10 cellular contexts compared by ENCODE assay signal in the genomic region with DNA sequence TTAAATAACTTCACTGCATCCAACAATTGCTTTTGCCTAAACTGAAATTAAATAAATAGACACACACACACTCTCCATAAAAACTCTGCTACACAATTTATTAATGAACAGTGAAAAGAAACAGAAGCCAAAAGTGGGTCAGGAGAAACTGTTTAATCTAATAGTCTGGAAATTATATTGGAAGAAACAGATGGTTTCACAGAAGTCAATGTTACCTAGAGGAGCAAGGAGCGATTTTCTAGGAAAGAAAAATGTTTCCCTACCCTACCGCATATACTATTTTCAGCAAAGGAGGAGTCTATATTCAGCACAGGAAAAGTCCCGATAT. TPM values are rescaled to one million over a fixed set of nuclear protein-coding genes. Genes with fewer than 3 reads are reported as not detected.
DNase-seq lines count a peak whose midpoint lies in the region; ATAC-seq and TF ChIP-seq lines count a peak whose summit lies in the region.
"Had no signal": no experiment of that assay in that cellular context is flagged by ENCODE, and none has a peak within 500 bp of the region (broad histone marks: within the 10 kb centered on the region; RNA-seq: fewer than 3 reads in every experiment).

No MANE protein-coding gene starts in this region.

- H3K4me1 Mint-ChIP-seq in GM23338 = peaks cover 43% of the 10 kb centered on the region
- H3K4me1 Mint-ChIP-seq in activated naive CD8-positive, alpha-beta T cell treated with anti-CD3 and anti-CD28 coated beads for 36 hours = peaks cover 72% of the 10 kb centered on the region
- peaks cover 48 to 96% (median 89%) of the 10 kb centered on the region in 7 donors for H3K4me1 Mint-ChIP-seq in naive thymus-derived CD4-positive, alpha-beta T cell

- H2AFZ ChIP-seq in ACC112 (ENCODE audit: low read length, unreplicated experiment) (no peak overlapping the region), GM23338 (no peak overlapping the region)

- H3K79me2 ChIP-seq in ACC112 (ENCODE audit: control insufficient read depth, insufficient read depth, low read length, unreplicated experiment) (peaks cover 36% of the 10 kb centered on the region), GM23338 (replicated peaks; ENCODE audit: insufficient read depth) (no peaks in the 10 kb centered on the region)

- peaks cover 4% of the 10 kb centered on the region; the same call in 1 of the 3 replicates for H3K36me3 Mint-ChIP-seq in GM23338 (ENCODE audit: low read depth)
- H3K36me3 Mint-ChIP-seq in activated naive CD8-positive, alpha-beta T cell treated with anti-CD3 and anti-CD28 coated beads for 36 hours = peaks cover 82% of the 10 kb centered on the region
- H3K36me3 Mint-ChIP-seq in naive thymus-derived CD4-positive, alpha-beta T cell = peaks cover 3 to 49% (median 26%) of the 10 kb centered on the region in 5 donors

- peaks cover 3% of the 10 kb centered on the region for H3K9me3 Mint-ChIP-seq in GM23338
- peaks cover 3% of the 10 kb centered on the region for H3K9me3 Mint-ChIP-seq in activated naive CD8-positive, alpha-beta T cell treated with anti-CD3 and anti-CD28 coated beads for 36 hours
- peaks cover 0 to 6% (median 0%) of the 10 kb centered on the region in 11 donors for H3K9me3 Mint-ChIP-seq in naive thymus-derived CD4-positive, alpha-beta T cell

- intact Hi-C loops in naive thymus-derived CD4-positive, alpha-beta T cell (cut with micrococcal nuclease) = loop anchor here (1.0 to 10.0 kb wide), 5 partner anchors 13 to 363 kb away; no protein-coding TSS in a partner anchor

- H3K27ac ChIP-seq in ACC112 (ENCODE audit: low read depth, low read length) = 0 out of 2 replicates have a peak overlapping the region, but pooled peaks have one; percentile 18
- no peak overlapping the region for H3K27ac ChIP-seq in GM23338 (ENCODE audit: low read depth)
- peak overlapping the region; percentile 72 for H3K27ac ChIP-seq in naive thymus-derived CD4-positive, alpha-beta T cell (ENCODE audit: low read depth, low read length)

- H3K36me3 ChIP-seq in ACC112 (ENCODE audit: insufficient read depth, low read length) = 0 out of 2 replicates have a peak, but pooled peaks cover 4% of the 10 kb centered on the region
- no peaks in the 10 kb centered on the region for H3K36me3 ChIP-seq in GM23338 (ENCODE audit: insufficient read depth)
- H3K36me3 ChIP-seq in naive thymus-derived CD4-positive, alpha-beta T cell (ENCODE audit: control insufficient read depth in 2 of 3, insufficient read depth in 3 of 3, low read length in 3 of 3) = no peaks in the 10 kb centered on the region

- no peaks in the 10 kb centered on the region for H3K9me3 ChIP-seq in naive thymus-derived CD4-positive, alpha-beta T cell (ENCODE audit: control insufficient read depth in 2 of 3, low read length in 3 of 3)

- no peak for DNase-seq in GM23338 (ENCODE audit: low spot score)
- no peak for DNase-seq in activated naive CD8-positive, alpha-beta T cell treated with anti-CD3 and anti-CD28 coated beads for 36 hours
- no peak for DNase-seq in naive thymus-derived CD4-positive, alpha-beta T cell
- DNase-seq in NCI-H2227 (lab: John Stamatoyannopoulos, UW; ENCODE audit: unreplicated experiment) = no peak
- DNase-seq in NCI-H2196 treated with DMSO at 0.1 percent for 48 hours (lab: John Stamatoyannopoulos, UW; ENCODE audit: unreplicated experiment) = no peak
- DNase-seq: NCI-H2029 treated with DMSO at 0.1 percent for 48 hours, PC-3 had no signal

- H3K27ac Mint-ChIP-seq in GM23338 = no peak overlapping the region
- peak overlapping the region; percentile 79 for H3K27ac Mint-ChIP-seq in activated naive CD8-positive, alpha-beta T cell treated with anti-CD3 and anti-CD28 coated beads for 36 hours
- H3K27ac Mint-ChIP-seq in naive thymus-derived CD4-positive, alpha-beta T cell = peak overlapping the region; percentile 80 to 99 (median 91)

- H3K4me3 ChIP-seq in ACC112 (ENCODE audit: low read depth, low read length) = peak overlapping the region; percentile 2; the same call in 1 of the 2 replicates
- H3K4me3 ChIP-seq in GM23338 = no peak overlapping the region
- peak overlapping the region; percentile 10 for H3K4me3 ChIP-seq in naive thymus-derived CD4-positive, alpha-beta T cell (ENCODE audit: low read length)

- peak overlapping the region; percentile 18 for H3K4me2 ChIP-seq in GM23338

- H4K20me1 ChIP-seq in GM23338 (replicated peaks; ENCODE audit: insufficient read depth) = no peaks in the 10 kb centered on the region

- no peak for TF ChIP-seq CTCF in GM23338 (conservative IDR thresholded peaks at IDR 0.05; ENCODE audit: low read depth in 2 of 2)

- ATAC-seq in GM23338 = no peak
- ATAC-seq in naive thymus-derived CD4-positive, alpha-beta T cell = no peak
- ATAC-seq in HG03469 (IDR thresholded peaks at IDR 0.05; ENCODE audit: unreplicated experiment) = no peak
- ATAC-seq in HG02763 (IDR thresholded peaks at IDR 0.05; ENCODE audit: unreplicated experiment) = no peak
- ATAC-seq: PC-3 had no signal

- peaks cover 9% of the 10 kb centered on the region; the same call in 1 of the 2 replicates for H3K9me2 ChIP-seq in GM23338 (ENCODE audit: insufficient read depth)

- H3F3A ChIP-seq in GM23338 (replicated peaks; ENCODE audit: low read depth) = no peaks in the 10 kb centered on the region

- CTCF ChIA-PET in naive thymus-derived CD4-positive, alpha-beta T cell (lab: Charles Lee) = interaction anchor here (0.5 to 0.8 kb wide), 2 partner anchors 23 to 33 kb away, joined by 3 read pairs; no protein-coding TSS in a partner anchor

- H3K27me3 Mint-ChIP-seq in GM23338 (ENCODE audit: insufficient read depth, low read depth, poor library complexity) = peaks cover 9% of the 10 kb centered on the region
- H3K27me3 Mint-ChIP-seq in activated naive CD8-positive, alpha-beta T cell treated with anti-CD3 and anti-CD28 coated beads for 36 hours = no peaks in the 10 kb centered on the region
- no peaks in the 10 kb centered on the region for H3K27me3 Mint-ChIP-seq in naive thymus-derived CD4-positive, alpha-beta T cell

- H3K4me1 ChIP-seq in ACC112 (ENCODE audit: control insufficient read depth, insufficient read depth, low read length, unreplicated experiment) = peaks cover 79% of the 10 kb centered on the region
- H3K4me1 ChIP-seq in GM23338 (ENCODE audit: insufficient read depth) = peaks cover 38% of the 10 kb centered on the region
- H3K4me1 ChIP-seq in naive thymus-derived CD4-positive, alpha-beta T cell (ENCODE audit: control insufficient read depth in 2 of 2, insufficient read depth in 2 of 2, low read length in 2 of 2) = peaks cover 35 to 70% of the 10 kb centered on the region in 2 donors

- H3K27me3 ChIP-seq in ACC112 (ENCODE audit: insufficient read depth, low read length) = no peaks in the 10 kb centered on the region
- no peaks in the 10 kb centered on the region for H3K27me3 ChIP-seq in GM23338 (ENCODE audit: insufficient read depth)
- no peaks in the 10 kb centered on the region for H3K27me3 ChIP-seq in naive thymus-derived CD4-positive, alpha-beta T cell (ENCODE audit: control insufficient read depth in 2 of 2, insufficient read depth in 2 of 2, low read length in 2 of 2)

- no peak overlapping the region for H3K4me3 Mint-ChIP-seq in GM23338
- peak overlapping the region; percentile 50 for H3K4me3 Mint-ChIP-seq in activated naive CD8-positive, alpha-beta T cell treated with anti-CD3 and anti-CD28 coated beads for 36 hours
- peak overlapping the region; percentile 3 to 90 (median 72) for H3K4me3 Mint-ChIP-seq in naive thymus-derived CD4-positive, alpha-beta T cell

- POLR2A ChIA-PET in naive thymus-derived CD4-positive, alpha-beta T cell (lab: Charles Lee) = interaction anchor here (0.7 to 4.4 kb wide), 12 partner anchors 14 to 224 kb away, joined by 3 to 39 read pairs (median 4); a partner anchor contains a TSS

TF ChIP-seq in GM23338, 12 proteins besides CTCF, POLR2A, EP300 and RAD21 (continues in another document):
- no peak for TF ChIP-seq EZH2 (IDR thresholded peaks at IDR 0.05; ENCODE audit: low read depth, unreplicated experiment)

RNA-seq across cellular contexts. Expression of a gene that starts 32.0 kb away (rescaled TPM):
- 6.8 and 7.2 TPM in 2 replicates for total RNA-seq in GM23338 (2014; rRNA removed; shearing (Covaris generic))
- polyA plus RNA-seq in GM23338 (2016; fragmentation: Nextera tagmentation; extraction: Ambion mirVana) = 3.3 and 4.6 TPM in 2 replicates
- 10 to 100 TPM; 84.2 to 84.8 TPM for total RNA-seq in activated naive CD8-positive, alpha-beta T cell treated with anti-CD3 and anti-CD28 coated beads for 36 hours
- 10 to 100 TPM; 51.1 to 68.8 (median 61.5) TPM for total RNA-seq in naive thymus-derived CD4-positive, alpha-beta T cell
- polyA plus RNA-seq in naive thymus-derived CD4-positive, alpha-beta T cell = 10 to 100 TPM; 44.8 to 53.2 TPM
